In genomic region chr6:29964553-29964903, GRCh38 we compare ENCODE assay signal across 8 cellular contexts. TPM values are rescaled to one million over a fixed set of nuclear protein-coding genes. Genes with fewer than 3 reads are reported as not detected.
DNase-seq lines count a peak whose midpoint lies in the region; ATAC-seq lines count a peak whose summit lies in the region.

No MANE protein-coding gene starts in this region.

- H3K27me3 Mint-ChIP-seq in activated CD4-positive, alpha-beta memory T cell treated with anti-CD3 and anti-CD28 coated beads, Interleukin-2, amount 10 ng/mL, durations not matched to agents 7 days and 5 days: no peaks in the 10 kb centered on the region

- CTCF ChIA-PET in activated CD4-positive, alpha-beta memory T cell treated with anti-CD3 and anti-CD28 coated beads, Interleukin-2, amount 10 ng/mL, durations not matched to agents 7 days and 5 days (lab: Charles Lee): interaction anchor here (2.2 kb wide), 1 partner anchor 11 kb away, joined by 4 read pairs; no protein-coding TSS in a partner anchor

- DNase-seq in NCI-H524 (lab: John Stamatoyannopoulos, UW) (peak; percentile 38 to 65), NCI-H524 treated with DMSO at 0.1 percent for 48 hours (lab: John Stamatoyannopoulos, UW) (no peak), NCI-H526 treated with DMSO at 0.1 percent for 48 hours (lab: John Stamatoyannopoulos, UW) (no peak)
- DNase-seq in activated CD4-positive, alpha-beta memory T cell treated with anti-CD3 and anti-CD28 coated beads, Interleukin-2, amount 10 ng/mL, durations not matched to agents 7 days and 5 days: no peak

- H3K36me3 Mint-ChIP-seq in activated CD4-positive, alpha-beta memory T cell treated with anti-CD3 and anti-CD28 coated beads, Interleukin-2, amount 10 ng/mL, durations not matched to agents 7 days and 5 days (ENCODE audit: low read depth): peaks cover 7% of the 10 kb centered on the region

- no peak for ATAC-seq in HG02610 (IDR thresholded peaks at IDR 0.05; ENCODE audit: unreplicated experiment)
- ATAC-seq in GM19397 (IDR thresholded peaks at IDR 0.05; ENCODE audit: unreplicated experiment): no peak

- no peaks in the 10 kb centered on the region for H3K36me3 ChIP-seq in iPS-20b (ENCODE audit: insufficient read depth, low read depth, low read length)
- no peaks in the 10 kb centered on the region for H3K36me3 ChIP-seq in stomach smooth muscle (ENCODE audit: control insufficient read depth in 2 of 2, insufficient read depth in 2 of 2, low read length in 2 of 2)

- H3K27ac Mint-ChIP-seq in activated CD4-positive, alpha-beta memory T cell treated with anti-CD3 and anti-CD28 coated beads, Interleukin-2, amount 10 ng/mL, durations not matched to agents 7 days and 5 days: peak overlapping the region; percentile 97

- peak overlapping the region; percentile 59 for H3K27ac ChIP-seq in iPS-20b (ENCODE audit: low read length)
- peak overlapping the region; percentile 72 for H3K27ac ChIP-seq in stomach smooth muscle (ENCODE audit: low read length)

- H3K4me1 ChIP-seq in iPS-20b (ENCODE audit: insufficient read depth, low read length): peaks cover 26% of the 10 kb centered on the region
- peaks cover 16% of the 10 kb centered on the region for H3K4me1 ChIP-seq in stomach smooth muscle (ENCODE audit: control insufficient read depth, insufficient read depth, low read length)

- peak overlapping the region; percentile 56; the same call in 1 of the 2 replicates for H3K4me3 ChIP-seq in iPS-20b (ENCODE audit: low read length)
- peak overlapping the region; percentile 34 to 68 for H3K4me3 ChIP-seq in stomach smooth muscle (ENCODE audit: low read length in 2 of 2)

- peaks cover 41% of the 10 kb centered on the region for H3K4me1 Mint-ChIP-seq in activated CD4-positive, alpha-beta memory T cell treated with anti-CD3 and anti-CD28 coated beads, Interleukin-2, amount 10 ng/mL, durations not matched to agents 7 days and 5 days

- H3K27me3 ChIP-seq in iPS-20b (ENCODE audit: insufficient read depth, low read length) (no peaks in the 10 kb centered on the region), stomach smooth muscle (ENCODE audit: control insufficient read depth in 1 of 2, insufficient read depth in 2 of 2, low read length in 2 of 2) (no peaks in the 10 kb centered on the region)

- H3K9me3 Mint-ChIP-seq in activated CD4-positive, alpha-beta memory T cell treated with anti-CD3 and anti-CD28 coated beads, Interleukin-2, amount 10 ng/mL, durations not matched to agents 7 days and 5 days: no peaks in the 10 kb centered on the region

- no peaks in the 10 kb centered on the region for H3K9me3 ChIP-seq in iPS-20b (ENCODE audit: insufficient read depth, low read depth, low read length)
- no peaks in the 10 kb centered on the region for H3K9me3 ChIP-seq in stomach smooth muscle (ENCODE audit: control insufficient read depth in 2 of 2, low read length in 2 of 2)

- H3K9ac ChIP-seq in iPS-20b (ENCODE audit: low read depth, low read length) (peak overlapping the region; percentile 80; the same call in 1 of the 2 replicates), stomach smooth muscle (ENCODE audit: low read length in 2 of 2) (peak overlapping the region; percentile 33 to 65)

- POLR2A ChIA-PET in activated CD4-positive, alpha-beta memory T cell treated with anti-CD3 and anti-CD28 coated beads, Interleukin-2, amount 10 ng/mL, durations not matched to agents 7 days and 5 days (lab: Charles Lee): interaction anchor here (1.1 to 4.1 kb wide), 13 partner anchors 9 to 315 kb away, joined by 3 to 49 read pairs (median 8); partner anchors contain the start of genes HLA-A, POLR1H, PPP1R11 and TRIM26

- peak overlapping the region; percentile 93 for H3K4me3 Mint-ChIP-seq in activated CD4-positive, alpha-beta memory T cell treated with anti-CD3 and anti-CD28 coated beads, Interleukin-2, amount 10 ng/mL, durations not matched to agents 7 days and 5 days

RNA-seq across cellular contexts. Expression of gene HLA-A, which starts 22.2 kb away (rescaled TPM):
- 1,000 to 10,000 TPM; 2,531 to 2,553 TPM for total RNA-seq in activated CD4-positive, alpha-beta memory T cell treated with anti-CD3 and anti-CD28 coated beads, Interleukin-2, amount 10 ng/mL, durations not matched to agents 7 days and 5 days

Comparison
In these comparisons a context has a peak if more than half of its experiments do, and no peak if none do; other contexts are left out.
1. DNase-seq: peak in NCI-H524 (2 of 2); none in NCI-H524 treated with DMSO at 0.1 percent for 48 hours (single experiment), activated CD4-positive, alpha-beta memory T cell treated with anti-CD3 and anti-CD28 coated beads, Interleukin-2, amount 10 ng/mL, durations not matched to agents 7 days and 5 days (single experiment) and NCI-H526 treated with DMSO at 0.1 percent for 48 hours (single experiment).